ENCODE assay signal across 11 cellular contexts in genomic region chrX:150036181-150036580, GRCh38.
A peak's percentile ranks its signal among the peaks of the same experiment; 100 is the strongest.
DNase-seq lines count a peak whose midpoint lies in the region; ATAC-seq, FAIRE-seq and TF ChIP-seq lines count a peak whose summit lies in the region.
"Had no signal": no experiment of that assay in that cellular context is flagged by ENCODE, and none has a peak within 500 bp of the region (broad histone marks: within the 10 kb centered on the region; RNA-seq: fewer than 3 reads in every experiment).

No MANE protein-coding gene starts in this region.

- FAIRE-seq in HepG2 (lab: Jason Lieb, UNC), result peak; percentile 63
- FAIRE-seq: endometrium had no signal

- CTCF ChIA-PET in HepG2 (lab: Yijun Ruan, JAX; ENCODE audit: low intra/inter-chr PET ratio, low total read pairs), result no interaction called here

- H2AFZ ChIP-seq in HepG2 (ENCODE audit: low read length), result no peak overlapping the region

- H3K4me3 ChIP-seq in HepG2 (replicated peaks in 1 of 3; ENCODE audit: insufficient read depth in 1 of 3, low read depth in 2 of 3, low read length in 3 of 3) (no peak overlapping the region), endodermal cell (ENCODE audit: low read length) (no peak overlapping the region)
- H3K4me3 ChIP-seq: prostate gland had no signal

- POLR2A ChIA-PET in HepG2 (lab: Yijun Ruan, JAX), result no interaction called here

- no peak for TF ChIP-seq POLR2A in HepG2 (IDR thresholded peaks at IDR 0.05; ENCODE audit: insufficient read depth in 1 of 2, low read depth in 2 of 2, low read length in 2 of 2)

- H3K9ac ChIP-seq in HepG2 (ENCODE audit: insufficient read depth, low read depth, low read length) (no peak overlapping the region), endodermal cell (ENCODE audit: extremely low read depth, low read length, poor library complexity, severe bottlenecking) (no peak overlapping the region)

- H3K27me3 ChIP-seq in HepG2 (ENCODE audit: control insufficient read depth in 1 of 2, insufficient read depth in 2 of 2, low read length in 2 of 2) (no peaks in the 10 kb centered on the region), endodermal cell (ENCODE audit: control insufficient read depth, insufficient read depth, low read length, poor library complexity, severe bottlenecking) (no peaks in the 10 kb centered on the region)

- TF ChIP-seq CTCF in AG09319 (IDR thresholded peaks at IDR 0.05; ENCODE audit: low read depth, low read length) (no peak), HepG2 (CRISPR knock-in tag; IDR thresholded peaks at IDR 0.05) (no peak), endodermal cell (conservative IDR thresholded peaks at IDR 0.05) (no peak)

- TF ChIP-seq EP300 in Ishikawa (IDR thresholded peaks at IDR 0.05; ENCODE audit: borderline replicate concordance) (no peak), HepG2 (IDR thresholded peaks at IDR 0.05; ENCODE audit: low read depth in 2 of 2, low read length in 2 of 2) (peak in 1 of 2 experiments; percentile 28; a peak in 1 of 4 replicates), HepG2 (CRISPR knock-in tag; IDR thresholded peaks at IDR 0.05; ENCODE audit: borderline replicate concordance) (no peak)

- in situ Hi-C loops in HepG2 (cut with HindIII; ENCODE audit: extremely low pct_ligation_motif_present, low pct_unique_long_range_greater_than_20kb), result no loop called here

- no peak for TF ChIP-seq RAD21 in Ishikawa (IDR thresholded peaks at IDR 0.05; ENCODE audit: low read depth)
- TF ChIP-seq RAD21 in HepG2 (CRISPR knock-in tag; IDR thresholded peaks at IDR 0.05), result no peak

- H3K4me3 Mint-ChIP-seq in endodermal cell, result no peak overlapping the region

- no peaks in the 10 kb centered on the region for H3K36me3 Mint-ChIP-seq in endodermal cell (ENCODE audit: low read depth)

- H3K36me3 ChIP-seq in HepG2 (replicated peaks in 1 of 2; ENCODE audit: control insufficient read depth in 1 of 2, insufficient read depth in 2 of 2, low read length in 2 of 2), result no peaks in the 10 kb centered on the region
- no peaks in the 10 kb centered on the region for H3K36me3 ChIP-seq in endodermal cell (ENCODE audit: control insufficient read depth, insufficient read depth, low read length)
- H3K36me3 ChIP-seq: prostate gland had no signal

- H3K4me2 ChIP-seq in HepG2 (ENCODE audit: low read depth, low read length), result 0 out of 2 replicates have a peak overlapping the region, but pooled peaks have one; percentile 18

- no peak overlapping the region for H3K27ac Mint-ChIP-seq in endodermal cell

- peaks cover 59% of the 10 kb centered on the region for H3K9me3 Mint-ChIP-seq in endodermal cell

- peak; percentile 22 for DNase-seq in AG09319 (ENCODE audit: extremely low read depth, low read depth)
- DNase-seq in astrocyte of the hippocampus (ENCODE audit: low read depth, low spot score), result peak; percentile 72
- peak; percentile 53 for DNase-seq in HepG2 (ENCODE audit: low spot score)
- DNase-seq in central memory CD4-positive, alpha-beta T cell, result no peak
- no peak for DNase-seq in endodermal cell
- DNase-seq: activated CD4-positive, CD25-positive, alpha-beta regulatory T cell had no signal

- ATAC-seq in HepG2 (peak; percentile 71), GM19023 (IDR thresholded peaks at IDR 0.05; ENCODE audit: unreplicated experiment) (no peak), HG02852 (IDR thresholded peaks at IDR 0.05; ENCODE audit: unreplicated experiment) (no peak)

- intact Hi-C loops in HepG2 (cut with micrococcal nuclease; ENCODE audit: unreplicated experiment), result no loop called here

- H3K4me1 Mint-ChIP-seq in endodermal cell, result no peaks in the 10 kb centered on the region

- H3K9me3 ChIP-seq in HepG2 (ENCODE audit: low read length), result peaks cover 6% of the 10 kb centered on the region; the same call in 1 of the 2 replicates
- no peaks in the 10 kb centered on the region for H3K9me3 ChIP-seq in endodermal cell (ENCODE audit: control insufficient read depth, low read length)
- H3K9me3 ChIP-seq: prostate gland had no signal

- H3K4me1 ChIP-seq in HepG2 (ENCODE audit: insufficient read depth, low read length), result peaks cover 35% of the 10 kb centered on the region
- H3K4me1 ChIP-seq in endodermal cell (ENCODE audit: control insufficient read depth, insufficient read depth, low read length), result no peaks in the 10 kb centered on the region
- H3K4me1 ChIP-seq: prostate gland had no signal

- H3K79me2 ChIP-seq in HepG2 (ENCODE audit: insufficient read depth, low read length), result no peaks in the 10 kb centered on the region

- no peaks in the 10 kb centered on the region for H3K27me3 Mint-ChIP-seq in endodermal cell (ENCODE audit: insufficient read depth)

- no TSS peak for BruUV-seq in HepG2 (replicated peaks; lab: Mats Ljungman, UMichigan)

- peak overlapping the region; percentile 46 for H3K27ac ChIP-seq in HepG2 (ENCODE audit: extremely low read length, insufficient read depth, low read length)
- H3K27ac ChIP-seq in endodermal cell (ENCODE audit: low read depth, low read length), result no peak overlapping the region
- H3K27ac ChIP-seq: prostate gland had no signal

- WGBS in HepG2 (ENCODE audit: low lambda C conversion rate), result 0% methylated on average over 2 of the region's 2 CpGs
- WGBS in endodermal cell (ENCODE audit: insufficient coverage in 1 of 2, insufficient read length in 1 of 2), 2 experiments, result 81 to 100% methylated on average over 1 to 2 of the region's 2 CpGs

- H4K20me1 ChIP-seq in HepG2 (ENCODE audit: insufficient read depth, low read length), result no peaks in the 10 kb centered on the region

TF ChIP-seq in Ishikawa, 13 proteins besides CTCF, POLR2A, EP300 and RAD21 (continues in another document):
- TF ChIP-seq TCF12 (IDR thresholded peaks at IDR 0.05; ENCODE audit: low read depth) (no peak), ZBTB7A (IDR thresholded peaks at IDR 0.05; ENCODE audit: low read depth) (no peak), REST (IDR thresholded peaks at IDR 0.05; ENCODE audit: low read depth) (no peak), TEAD4 (IDR thresholded peaks at IDR 0.05) (peak; percentile 25; the same call in 1 of the 2 replicates), NFIC (IDR thresholded peaks at IDR 0.05) (peak; percentile 31)

TF ChIP-seq in HepG2, 621 proteins besides CTCF, POLR2A, EP300 and RAD21:
- peak; percentile 31; the same call in 1 of the 2 replicates for TF ChIP-seq NFIC (IDR thresholded peaks at IDR 0.05; ENCODE audit: low read length)
- peak; percentile 82 for TF ChIP-seq FOSL2 (CRISPR knock-in tag; IDR thresholded peaks at IDR 0.05)
- TF ChIP-seq ZNF101 (CRISPR knock-in tag; IDR thresholded peaks at IDR 0.05; ENCODE audit: borderline replicate concordance, low read depth), result no peak
- TF ChIP-seq MAFK (conservative IDR thresholded peaks at IDR 0.05 in 1 of 2, IDR thresholded peaks at IDR 0.05 in 1 of 2; ENCODE audit: low read length in 2 of 2), result 0 out of 4 replicates have a peak, but pooled peaks of 1 of the 2 experiments have one; percentile 12
- TF ChIP-seq MAFF (IDR thresholded peaks at IDR 0.05; ENCODE audit: low read depth, low read length), result peak; percentile 38
- peak; percentile 21; the same call in 1 of the 2 replicates for TF ChIP-seq FOXA3 (CRISPR knock-in tag; IDR thresholded peaks at IDR 0.05)
- TF ChIP-seq, protein P1, sequence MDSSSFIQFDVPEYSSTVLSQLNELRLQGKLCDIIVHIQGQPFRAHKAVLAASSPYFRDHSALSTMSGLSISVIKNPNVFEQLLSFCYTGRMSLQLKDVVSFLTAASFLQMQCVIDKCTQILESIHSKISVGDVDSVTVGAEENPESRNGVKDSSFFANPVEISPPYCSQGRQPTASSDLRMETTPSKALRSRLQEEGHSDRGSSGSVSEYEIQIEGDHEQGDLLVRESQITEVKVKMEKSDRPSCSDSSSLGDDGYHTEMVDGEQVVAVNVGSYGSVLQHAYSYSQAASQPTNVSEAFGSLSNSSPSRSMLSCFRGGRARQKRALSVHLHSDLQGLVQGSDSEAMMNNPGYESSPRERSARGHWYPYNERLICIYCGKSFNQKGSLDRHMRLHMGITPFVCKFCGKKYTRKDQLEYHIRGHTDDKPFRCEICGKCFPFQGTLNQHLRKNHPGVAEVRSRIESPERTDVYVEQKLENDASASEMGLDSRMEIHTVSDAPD (CRISPR knock-in tag; IDR thresholded peaks at IDR 0.05), result no peak
- TF ChIP-seq, protein P2, sequence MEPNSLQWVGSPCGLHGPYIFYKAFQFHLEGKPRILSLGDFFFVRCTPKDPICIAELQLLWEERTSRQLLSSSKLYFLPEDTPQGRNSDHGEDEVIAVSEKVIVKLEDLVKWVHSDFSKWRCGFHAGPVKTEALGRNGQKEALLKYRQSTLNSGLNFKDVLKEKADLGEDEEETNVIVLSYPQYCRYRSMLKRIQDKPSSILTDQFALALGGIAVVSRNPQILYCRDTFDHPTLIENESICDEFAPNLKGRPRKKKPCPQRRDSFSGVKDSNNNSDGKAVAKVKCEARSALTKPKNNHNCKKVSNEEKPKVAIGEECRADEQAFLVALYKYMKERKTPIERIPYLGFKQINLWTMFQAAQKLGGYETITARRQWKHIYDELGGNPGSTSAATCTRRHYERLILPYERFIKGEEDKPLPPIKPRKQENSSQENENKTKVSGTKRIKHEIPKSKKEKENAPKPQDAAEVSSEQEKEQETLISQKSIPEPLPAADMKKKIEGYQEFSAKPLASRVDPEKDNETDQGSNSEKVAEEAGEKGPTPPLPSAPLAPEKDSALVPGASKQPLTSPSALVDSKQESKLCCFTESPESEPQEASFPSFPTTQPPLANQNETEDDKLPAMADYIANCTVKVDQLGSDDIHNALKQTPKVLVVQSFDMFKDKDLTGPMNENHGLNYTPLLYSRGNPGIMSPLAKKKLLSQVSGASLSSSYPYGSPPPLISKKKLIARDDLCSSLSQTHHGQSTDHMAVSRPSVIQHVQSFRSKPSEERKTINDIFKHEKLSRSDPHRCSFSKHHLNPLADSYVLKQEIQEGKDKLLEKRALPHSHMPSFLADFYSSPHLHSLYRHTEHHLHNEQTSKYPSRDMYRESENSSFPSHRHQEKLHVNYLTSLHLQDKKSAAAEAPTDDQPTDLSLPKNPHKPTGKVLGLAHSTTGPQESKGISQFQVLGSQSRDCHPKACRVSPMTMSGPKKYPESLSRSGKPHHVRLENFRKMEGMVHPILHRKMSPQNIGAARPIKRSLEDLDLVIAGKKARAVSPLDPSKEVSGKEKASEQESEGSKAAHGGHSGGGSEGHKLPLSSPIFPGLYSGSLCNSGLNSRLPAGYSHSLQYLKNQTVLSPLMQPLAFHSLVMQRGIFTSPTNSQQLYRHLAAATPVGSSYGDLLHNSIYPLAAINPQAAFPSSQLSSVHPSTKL (CRISPR knock-in tag; IDR thresholded peaks at IDR 0.05), result peak; percentile 56; the same call in 1 of the 2 replicates

Comparison
In these comparisons a context has a peak if more than half of its experiments do, and no peak if none do; other contexts are left out.
1. DNase-seq: peak in AG09319 (single experiment), astrocyte of the hippocampus (single experiment) and HepG2 (single experiment); none in central memory CD4-positive, alpha-beta T cell (single experiment) and endodermal cell (single experiment).